In the genomic region with DNA sequence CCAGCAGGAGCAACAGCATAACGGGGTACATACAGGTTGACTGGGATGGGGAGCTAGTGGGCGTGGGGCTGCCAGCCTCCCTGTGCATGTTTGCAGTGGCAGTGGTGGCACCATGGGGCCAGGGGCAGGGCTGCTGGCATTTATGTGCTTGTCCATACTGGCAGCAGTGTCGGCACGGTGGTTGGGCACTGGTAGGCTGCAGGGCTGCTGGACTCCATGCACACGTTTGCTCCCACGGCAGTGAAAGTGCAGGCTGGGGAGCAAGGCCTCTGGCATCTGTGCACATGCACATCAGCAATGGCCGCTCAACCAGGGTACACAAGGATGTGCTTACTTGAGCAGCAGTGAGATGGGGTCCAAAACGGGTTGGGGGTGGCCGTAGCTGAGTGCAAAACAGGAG, we compare ENCODE assay signal across 13 cellular contexts.
DNase-seq lines count a peak whose midpoint lies in the region; ATAC-seq and TF ChIP-seq lines count a peak whose summit lies in the region.
"Had no signal": no experiment of that assay in that cellular context is flagged by ENCODE, and none has a peak within 500 bp of the region (broad histone marks: within the 10 kb centered on the region; RNA-seq: fewer than 3 reads in every experiment).

No MANE protein-coding gene starts in this region.

- H3K9ac ChIP-seq in mesendoderm (ENCODE audit: low read length): no peak overlapping the region
- H3K9ac ChIP-seq: BLaER1 treated with 17β-estradiol and CSF1 and Interleukin-3, amounts not matched to agents 10 nM and 100 nM had no signal

- no peak overlapping the region for H3K4me3 ChIP-seq in heart right ventricle
- H3K4me3 ChIP-seq in mesendoderm (ENCODE audit: low read length): no peak overlapping the region
- H3K4me3 ChIP-seq in aorta (ENCODE audit: low read length in 2 of 2): no peak overlapping the region
- H3K4me3 ChIP-seq: BLaER1 treated with 17β-estradiol and CSF1 and Interleukin-3, amounts not matched to agents 10 nM and 100 nM; HAP-1 had no signal

- no peaks in the 10 kb centered on the region for H3K79me2 ChIP-seq in mesendoderm (ENCODE audit: control insufficient read depth, insufficient read depth, low read length)

- H3K9me3 ChIP-seq in heart right ventricle (peaks cover 0 to 15% (median 0%) of the 10 kb centered on the region in 11 donors), aorta (ENCODE audit: control insufficient read depth, low read length) (no peaks in the 10 kb centered on the region)
- H3K9me3 ChIP-seq: BLaER1 treated with 17β-estradiol and CSF1 and Interleukin-3, amounts not matched to agents 10 nM and 100 nM; HAP-1 had no signal

- peak; percentile 15 for DNase-seq in Right ventricle myocardium inferior (ENCODE audit: missing footprints)
- DNase-seq in heart right ventricle: no peak
- DNase-seq in mesendoderm: no peak
- DNase-seq in aorta: peak; percentile 39 to 72
- no peak for DNase-seq in islet precursor cell
- DNase-seq: Calu3; CD4-positive, alpha-beta T cell; DMS 273 treated with DMSO at 0.1 percent for 48 hours; GOT3 had no signal

- 80 to 88% methylated on average over 9 of the region's 9 CpGs for WGBS in heart right ventricle, 2 donors
- WGBS in mesendoderm (ENCODE audit: extremely low coverage, insufficient coverage, low lambda C conversion rate): no CpG with 5 or more reads among the region's 9 CpGs
- WGBS in aorta, 2 donors: 85% methylated on average over 9 of the region's 9 CpGs

- H4K8ac ChIP-seq in mesendoderm (ENCODE audit: low read depth, low read length): no peak overlapping the region

- H3K27ac ChIP-seq in heart right ventricle (no peak overlapping the region), C4-2B (peak overlapping the region; percentile 48), mesendoderm (ENCODE audit: low read depth, low read length) (no peak overlapping the region), aorta (ENCODE audit: low read depth in 1 of 2, low read length in 2 of 2) (no peak overlapping the region)
- H3K27ac ChIP-seq: BLaER1 treated with 17β-estradiol and CSF1 and Interleukin-3, amounts not matched to agents 10 nM and 100 nM had no signal

- no peak overlapping the region for H3K18ac ChIP-seq in mesendoderm (ENCODE audit: low read length)

- intact Hi-C loops in Right ventricle myocardium inferior (cut with DNase I) (no loop called here), heart right ventricle (cut with DNase I) (no loop called here), aorta (cut with DNase I) (no loop called here)

- H3K4me2 ChIP-seq in mesendoderm (ENCODE audit: low read length): no peak overlapping the region
- H3K4me2 ChIP-seq: BLaER1 treated with 17β-estradiol and CSF1 and Interleukin-3, amounts not matched to agents 10 nM and 100 nM had no signal

- no peak overlapping the region for H2AK5ac ChIP-seq in mesendoderm (ENCODE audit: low read length)

- peak overlapping the region; percentile 19 for H2BK5ac ChIP-seq in mesendoderm (ENCODE audit: low read length)

- no peaks in the 10 kb centered on the region for H3K79me1 ChIP-seq in mesendoderm (ENCODE audit: low read length)

- no peak overlapping the region for H4K5ac ChIP-seq in mesendoderm (ENCODE audit: low read length)

- ATAC-seq in Right ventricle myocardium inferior (no peak), heart right ventricle (no peak), aorta (ENCODE audit: low FRiP score) (no peak), HG02610 (IDR thresholded peaks at IDR 0.05; ENCODE audit: unreplicated experiment) (no peak)

- no peak overlapping the region for H3K23ac ChIP-seq in mesendoderm (ENCODE audit: low read length)

- H3K4ac ChIP-seq in mesendoderm (ENCODE audit: low read depth, low read length): no peak overlapping the region

- no peaks in the 10 kb centered on the region for H3K27me3 ChIP-seq in heart right ventricle
- H3K27me3 ChIP-seq in mesendoderm (ENCODE audit: insufficient read depth, low read length, poor library complexity): no peaks in the 10 kb centered on the region
- no peaks in the 10 kb centered on the region for H3K27me3 ChIP-seq in aorta (ENCODE audit: control insufficient read depth in 1 of 2, insufficient read depth in 2 of 2, low read length in 1 of 2)
- H3K27me3 ChIP-seq: BLaER1 treated with 17β-estradiol and CSF1 and Interleukin-3, amounts not matched to agents 10 nM and 100 nM had no signal

- no peak overlapping the region for H2BK15ac ChIP-seq in mesendoderm (replicated peaks; ENCODE audit: low read depth)

- no peak for TF ChIP-seq CTCF in heart right ventricle (IDR thresholded peaks at IDR 0.05)
- TF ChIP-seq CTCF in C4-2B (conservative IDR thresholded peaks at IDR 0.05): no peak

- no peaks in the 10 kb centered on the region for H3K4me1 ChIP-seq in heart right ventricle
- H3K4me1 ChIP-seq in mesendoderm (ENCODE audit: control insufficient read depth, low read depth, low read length): no peaks in the 10 kb centered on the region
- H3K4me1 ChIP-seq in aorta (ENCODE audit: control insufficient read depth in 1 of 2, insufficient read depth in 2 of 2, low read length in 2 of 2): no peaks in the 10 kb centered on the region
- H3K4me1 ChIP-seq: HAP-1 had no signal

- peak overlapping the region; percentile 51 for H3K56ac ChIP-seq in mesendoderm (ENCODE audit: low read length)

- H3K36me3 ChIP-seq in heart right ventricle (no peaks in the 10 kb centered on the region), mesendoderm (ENCODE audit: control insufficient read depth, insufficient read depth, low read length) (no peaks in the 10 kb centered on the region), aorta (ENCODE audit: control insufficient read depth in 1 of 2, insufficient read depth in 2 of 2, low read length in 1 of 2) (no peaks in the 10 kb centered on the region)
- H3K36me3 ChIP-seq: BLaER1 treated with 17β-estradiol and CSF1 and Interleukin-3, amounts not matched to agents 10 nM and 100 nM; HAP-1 had no signal

- no peak overlapping the region for H2BK120ac ChIP-seq in mesendoderm (ENCODE audit: low read depth, low read length)

Comparison
In these comparisons a context has a peak if more than half of its experiments do, and no peak if none do; other contexts are left out.
1. DNase-seq: peak in Right ventricle myocardium inferior (single experiment) and aorta (2 of 2); none in heart right ventricle (0 of 2), mesendoderm (single experiment) and islet precursor cell (single experiment).